9 cellular contexts compared by ENCODE assay signal in the genomic region with DNA sequence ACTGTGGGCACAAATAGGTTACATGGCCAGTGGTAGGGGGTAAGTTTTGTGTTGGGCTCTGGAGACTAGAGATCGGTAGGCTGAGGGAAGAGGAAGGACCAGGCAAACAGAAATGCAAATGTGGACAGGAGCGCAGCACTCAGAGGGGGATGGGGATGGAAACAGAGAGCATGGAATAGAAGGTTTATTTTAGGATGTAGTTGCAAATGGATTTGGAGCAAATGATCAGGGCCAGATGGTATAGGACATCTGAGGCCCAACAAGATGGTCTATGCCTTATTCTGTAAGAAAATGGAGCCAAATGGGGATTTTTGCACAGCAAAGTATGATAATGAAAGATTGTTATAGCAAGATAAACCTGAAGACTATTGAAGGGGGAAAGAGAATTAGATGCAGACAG.
"Had no signal": no experiment of that assay in that cellular context is flagged by ENCODE, and none has a peak within 500 bp of the region (broad histone marks: within the 10 kb centered on the region; RNA-seq: fewer than 3 reads in every experiment).

No MANE protein-coding gene starts in this region.

- H3K36me3 ChIP-seq: HAP-1 had no signal

- H3K4me1 ChIP-seq: HAP-1 had no signal

- ATAC-seq: HCT116, K562 had no signal

- H3K27ac ChIP-seq: GM23248 had no signal

- H3K4me3 Mint-ChIP-seq: HFFc6 had no signal

- H3K4me3 ChIP-seq: GM23248, HAP-1, K562 had no signal

- DNase-seq: GM23248, GOT3, H7, HFFc6, IMR-90, KG1 had no signal

- H3K9me3 Mint-ChIP-seq: HFFc6 had no signal

- H3K9me3 ChIP-seq: HAP-1 had no signal

- H3K27ac Mint-ChIP-seq: HFFc6 had no signal
